In the genomic region with DNA sequence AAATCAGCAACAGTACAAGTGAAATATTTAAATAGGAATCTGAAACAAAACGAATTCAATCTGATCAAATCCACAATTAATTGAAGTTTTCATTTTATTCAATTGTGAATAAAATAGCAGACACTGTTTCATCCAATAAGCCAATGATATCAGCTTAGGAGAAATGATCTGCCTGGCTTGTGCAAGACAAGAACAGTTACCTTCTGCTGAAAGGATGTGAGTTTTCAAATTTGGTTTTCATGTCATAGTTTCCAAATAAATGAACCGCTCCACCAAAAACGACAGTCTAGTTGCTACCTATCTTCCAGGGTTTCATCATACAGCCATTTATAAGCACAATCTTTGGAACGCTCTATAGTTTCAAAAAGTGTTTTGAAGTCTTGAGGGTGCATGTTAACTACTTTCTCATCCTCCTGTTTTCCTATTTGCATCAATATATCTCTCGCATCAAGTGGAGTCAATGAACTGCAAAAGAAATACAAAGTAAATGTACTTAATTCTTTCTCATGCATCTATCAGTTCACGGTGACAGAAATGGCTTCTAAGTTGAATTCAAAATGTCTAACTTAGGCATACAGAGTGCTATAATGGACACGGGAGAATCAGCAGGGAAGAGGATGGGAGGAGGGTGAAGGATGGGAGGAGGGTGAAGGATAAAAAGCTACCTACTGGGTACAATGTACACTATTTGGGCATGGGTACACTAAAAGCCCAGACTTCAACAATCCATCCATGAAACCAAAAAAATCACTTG, we compare ENCODE assay signal across 8 cellular contexts.
"Had no signal": no experiment of that assay in that cellular context is flagged by ENCODE, and none has a peak within 500 bp of the region (broad histone marks: within the 10 kb centered on the region; RNA-seq: fewer than 3 reads in every experiment).

No MANE protein-coding gene starts in this region.

- H3K27me3 Mint-ChIP-seq: IgD-negative memory B cell had no signal

- H3K9me3 Mint-ChIP-seq: H9, IgD-negative memory B cell had no signal

- H3K4me1 Mint-ChIP-seq: IgD-negative memory B cell had no signal

- DNase-seq: GM23248, H9, HCEC 1CT, KG1 had no signal

- H3K4me3 ChIP-seq: GM23248 had no signal

- FAIRE-seq: H1, H54, HTR-8/SVneo had no signal

- H3K27ac Mint-ChIP-seq: H9, IgD-negative memory B cell had no signal

- H3K27ac ChIP-seq: GM23248 had no signal

- H3K9ac ChIP-seq: GM23248 had no signal

- H2AFZ ChIP-seq: GM23248 had no signal

- H3K4me3 Mint-ChIP-seq: H9, IgD-negative memory B cell had no signal
